Comparison of ENCODE assay signal across 16 cellular contexts in genomic region chr17:79855331-79856124, GRCh38. TPM values are rescaled to one million over a fixed set of nuclear protein-coding genes. Genes with fewer than 3 reads are reported as not detected.
DNase-seq lines count a peak whose midpoint lies in the region; ATAC-seq and TF ChIP-seq lines count a peak whose summit lies in the region.
"Had no signal": no experiment of that assay in that cellular context is flagged by ENCODE, and none has a peak within 500 bp of the region (broad histone marks: within the 10 kb centered on the region; RNA-seq: fewer than 3 reads in every experiment).

No MANE protein-coding gene starts in this region.

- TF ChIP-seq CTCF in osteocyte (IDR thresholded peaks at IDR 0.05), result no peak

- H3K36me3 Mint-ChIP-seq in activated naive CD4-positive, alpha-beta T cell treated with anti-CD3 and anti-CD28 coated beads, Interleukin-2, amount 50 U/mL, for 24 hours, result no peaks in the 10 kb centered on the region
- H3K36me3 Mint-ChIP-seq in osteocyte (ENCODE audit: unreplicated experiment), result no peaks in the 10 kb centered on the region
- H3K36me3 Mint-ChIP-seq in natural killer cell treated with Interleukin-12 subunit alpha and Interleukin-12 subunit beta and Interleukin-15 and Interleukin-18, amount 100 ng/mL, for 72 hours, result no peaks in the 10 kb centered on the region

- no peak overlapping the region for H4K8ac ChIP-seq in mesenchymal stem cell (ENCODE audit: low read length)

- H4K91ac ChIP-seq in mesenchymal stem cell (ENCODE audit: low read length), result no peak overlapping the region

- ATAC-seq in natural killer cell treated with Interleukin-12 subunit alpha and Interleukin-12 subunit beta and Interleukin-15 and Interleukin-18, amount 100 ng/mL, for 72 hours, result no peak
- ATAC-seq: A549 had no signal

- no peak overlapping the region for H3K14ac ChIP-seq in mesenchymal stem cell (ENCODE audit: low read length in 2 of 2)

- no peak overlapping the region for H2BK5ac ChIP-seq in mesenchymal stem cell (ENCODE audit: low read depth, low read length, poor library complexity, severe bottlenecking)

- no peak overlapping the region for H3K4ac ChIP-seq in mesenchymal stem cell (ENCODE audit: low read depth in 1 of 2, low read length in 2 of 2)

- H3K4me3 Mint-ChIP-seq in activated naive CD4-positive, alpha-beta T cell treated with anti-CD3 and anti-CD28 coated beads, Interleukin-2, amount 50 U/mL, for 24 hours, result no peak overlapping the region
- no peak overlapping the region for H3K4me3 Mint-ChIP-seq in osteocyte (ENCODE audit: unreplicated experiment)
- no peak overlapping the region for H3K4me3 Mint-ChIP-seq in natural killer cell treated with Interleukin-12 subunit alpha and Interleukin-12 subunit beta and Interleukin-15 and Interleukin-18, amount 100 ng/mL, for 72 hours
- H3K4me3 Mint-ChIP-seq: CD4-positive, alpha-beta T cell had no signal

- no peak overlapping the region for H2AK5ac ChIP-seq in mesenchymal stem cell (ENCODE audit: low read length, severe bottlenecking)

- no peak for DNase-seq in activated naive CD4-positive, alpha-beta T cell (lab: John Stamatoyannopoulos, UW)
- DNase-seq in MG63 (peak; percentile 70), islet precursor cell (peak; percentile 49), mesenchymal stem cell (no peak), osteocyte (ENCODE audit: extremely low spot score, unreplicated experiment) (no peak), cerebellar cortex (ENCODE audit: low spot score) (no peak)
- no peak for DNase-seq in natural killer cell treated with Interleukin-12 subunit alpha and Interleukin-12 subunit beta and Interleukin-15 and Interleukin-18, amount 100 ng/mL, for 72 hours (ENCODE audit: low spot score)
- DNase-seq: AML-193; Caco-2; CD4-positive, alpha-beta T cell; HCEC 1CT had no signal

- H3K36me3 ChIP-seq in MG63, result no peaks in the 10 kb centered on the region
- H3K36me3 ChIP-seq in mesenchymal stem cell (ENCODE audit: control insufficient read depth in 1 of 2, insufficient read depth in 2 of 2, low read depth in 1 of 2, low read length in 2 of 2), result no peaks in the 10 kb centered on the region

- no peaks in the 10 kb centered on the region for H3K9me3 Mint-ChIP-seq in activated naive CD4-positive, alpha-beta T cell treated with anti-CD3 and anti-CD28 coated beads, Interleukin-2, amount 50 U/mL, for 24 hours
- no peaks in the 10 kb centered on the region for H3K9me3 Mint-ChIP-seq in osteocyte (ENCODE audit: unreplicated experiment)
- H3K9me3 Mint-ChIP-seq in natural killer cell treated with Interleukin-12 subunit alpha and Interleukin-12 subunit beta and Interleukin-15 and Interleukin-18, amount 100 ng/mL, for 72 hours, result no peaks in the 10 kb centered on the region
- H3K9me3 Mint-ChIP-seq: CD4-positive, alpha-beta T cell had no signal

- H3K23ac ChIP-seq in mesenchymal stem cell (ENCODE audit: low read length in 2 of 2), result no peak overlapping the region

- no peak overlapping the region for H2AFZ ChIP-seq in mesenchymal stem cell (ENCODE audit: low read depth, low read length)

- no peak overlapping the region for H2BK120ac ChIP-seq in mesenchymal stem cell (ENCODE audit: low read depth, low read length)

- H3K4me3 ChIP-seq in MG63, result no peak overlapping the region
- no peak overlapping the region for H3K4me3 ChIP-seq in mesenchymal stem cell (ENCODE audit: insufficient read depth in 1 of 2, low read depth in 1 of 2, low read length in 2 of 2)
- H3K4me3 ChIP-seq: A549 had no signal

- H3K4me2 ChIP-seq in mesenchymal stem cell (ENCODE audit: low read length, poor library complexity, severe bottlenecking), result no peak overlapping the region
- H3K4me2 ChIP-seq: A549 had no signal

- no peak overlapping the region for H3K9ac ChIP-seq in mesenchymal stem cell (ENCODE audit: low read length)

- H2BK12ac ChIP-seq in mesenchymal stem cell (ENCODE audit: low read length in 2 of 2), result no peak overlapping the region

- peaks cover 7% of the 10 kb centered on the region for H3K4me1 Mint-ChIP-seq in activated naive CD4-positive, alpha-beta T cell treated with anti-CD3 and anti-CD28 coated beads, Interleukin-2, amount 50 U/mL, for 24 hours
- peaks cover 7% of the 10 kb centered on the region for H3K4me1 Mint-ChIP-seq in osteocyte (ENCODE audit: unreplicated experiment)
- peaks cover 5% of the 10 kb centered on the region in 2 donors for H3K4me1 Mint-ChIP-seq in natural killer cell treated with Interleukin-12 subunit alpha and Interleukin-12 subunit beta and Interleukin-15 and Interleukin-18, amount 100 ng/mL, for 72 hours (ENCODE audit: low read depth in 2 of 2)

- peak overlapping the region; percentile 4 for H2BK15ac ChIP-seq in mesenchymal stem cell (ENCODE audit: low read depth, poor library complexity, severe bottlenecking)

- peak overlapping the region; percentile 62 for H3K27ac Mint-ChIP-seq in activated naive CD4-positive, alpha-beta T cell treated with anti-CD3 and anti-CD28 coated beads, Interleukin-2, amount 50 U/mL, for 24 hours
- H3K27ac Mint-ChIP-seq in osteocyte (ENCODE audit: unreplicated experiment), result no peak overlapping the region
- H3K27ac Mint-ChIP-seq in natural killer cell treated with Interleukin-12 subunit alpha and Interleukin-12 subunit beta and Interleukin-15 and Interleukin-18, amount 100 ng/mL, for 72 hours, result no peak overlapping the region
- H3K27ac Mint-ChIP-seq: CD4-positive, alpha-beta T cell had no signal

- no peaks in the 10 kb centered on the region for H3K27me3 ChIP-seq in MG63
- H3K27me3 ChIP-seq in mesenchymal stem cell (ENCODE audit: control insufficient read depth in 1 of 2, insufficient read depth in 1 of 2, low read length in 2 of 2), result peaks cover 0 to 47% of the 10 kb centered on the region in 2 experiments

- peaks cover 1% of the 10 kb centered on the region for H3K27me3 Mint-ChIP-seq in activated naive CD4-positive, alpha-beta T cell treated with anti-CD3 and anti-CD28 coated beads, Interleukin-2, amount 50 U/mL, for 24 hours
- peaks cover 11% of the 10 kb centered on the region for H3K27me3 Mint-ChIP-seq in osteocyte (ENCODE audit: unreplicated experiment)
- peaks cover 12 to 14% of the 10 kb centered on the region in 2 donors for H3K27me3 Mint-ChIP-seq in natural killer cell treated with Interleukin-12 subunit alpha and Interleukin-12 subunit beta and Interleukin-15 and Interleukin-18, amount 100 ng/mL, for 72 hours

- H3K9me3 ChIP-seq in MG63, result no peaks in the 10 kb centered on the region
- H3K9me3 ChIP-seq in mesenchymal stem cell (ENCODE audit: control insufficient read depth, low read length), result no peaks in the 10 kb centered on the region
- H3K9me3 ChIP-seq: A549, Caco-2 had no signal

- WGBS in mesenchymal stem cell, result 85% methylated on average over 21 of the region's 21 CpGs

- H3K4me1 ChIP-seq in mesenchymal stem cell (ENCODE audit: control insufficient read depth, insufficient read depth, low read depth, low read length), result peaks cover 9% of the 10 kb centered on the region
- H3K4me1 ChIP-seq: Caco-2 had no signal

- H3K18ac ChIP-seq in mesenchymal stem cell (ENCODE audit: low read depth in 1 of 2, low read length in 2 of 2), result no peak overlapping the region

- no peaks in the 10 kb centered on the region for H3K79me1 ChIP-seq in mesenchymal stem cell (replicated peaks; ENCODE audit: low read length, poor library complexity, severe bottlenecking)

- no peak overlapping the region for H3K27ac ChIP-seq in mesenchymal stem cell (ENCODE audit: low read length, poor library complexity, severe bottlenecking)
- H3K27ac ChIP-seq: 22Rv1, A549, C4-2B, HL-60 had no signal

RNA-seq across cellular contexts. Expression of gene CBX4, which starts 16.3 kb away (rescaled TPM):
- 8.8 and 26.2 TPM in 2 replicates for total RNA-seq in MG63 (2014; rRNA removed; shearing (Covaris generic); ENCODE audit: low replicate concordance)
- 21.6 TPM for polyA plus RNA-seq in mesenchymal stem cell (2013, experiment 1 of 2)
- 21.8 TPM for polyA plus RNA-seq in mesenchymal stem cell (2013, experiment 2 of 2)
- total RNA-seq in osteocyte, result 21.4 and 23.2 TPM in 2 replicates
- total RNA-seq in natural killer cell treated with Interleukin-12 subunit alpha and Interleukin-12 subunit beta and Interleukin-15 and Interleukin-18, amount 100 ng/mL, for 72 hours, result 10 to 100 TPM; 26.2 to 58.3 TPM

RNA-seq across cellular contexts. Expression of gene CBX8, which starts 58.7 kb away (rescaled TPM):
- total RNA-seq in MG63 (2014; rRNA removed; shearing (Covaris generic); ENCODE audit: low replicate concordance), result 7.7 and 15.7 TPM in 2 replicates
- 2.9 TPM for polyA plus RNA-seq in mesenchymal stem cell (2013, experiment 1 of 2)
- polyA plus RNA-seq in mesenchymal stem cell (2013, experiment 2 of 2), result 2.8 TPM
- 5.4 and 6.3 TPM in 2 replicates for total RNA-seq in osteocyte
- total RNA-seq in natural killer cell treated with Interleukin-12 subunit alpha and Interleukin-12 subunit beta and Interleukin-15 and Interleukin-18, amount 100 ng/mL, for 72 hours, result 10 to 100 TPM in 1 of 2 donors, 1 to 10 TPM in 1; 9.8 to 46.4 TPM

Comparison
In these comparisons a context has a peak if more than half of its experiments do, and no peak if none do; other contexts are left out.
1. DNase-seq: peak in MG63 (single experiment) and islet precursor cell (single experiment); none in activated naive CD4-positive, alpha-beta T cell (0 of 4), mesenchymal stem cell (single experiment), osteocyte (single experiment), cerebellar cortex (single experiment) and natural killer cell treated with Interleukin-12 subunit alpha and Interleukin-12 subunit beta and Interleukin-15 and Interleukin-18, amount 100 ng/mL, for 72 hours (single experiment).